Comparison of ENCODE assay signal across 18 cellular contexts in genomic region chr21:34609951-34610549, GRCh38. TPM values are rescaled to one million over a fixed set of nuclear protein-coding genes. Genes with fewer than 3 reads are reported as not detected.
"Had no signal": no experiment of that assay in that cellular context is flagged by ENCODE, and none has a peak within 500 bp of the region (broad histone marks: within the 10 kb centered on the region; RNA-seq: fewer than 3 reads in every experiment).

No MANE protein-coding gene starts in this region.

- H3K36me3 ChIP-seq: breast epithelium, transverse colon had no signal

- DNase-seq: activated CD4-positive, alpha-beta T cell treated with anti-CD3 and anti-CD28 coated beads, Interleukin-2, amount 10 ng/mL, durations not matched to agents 24 days and 14 days; activated CD8-positive, alpha-beta T cell treated with anti-CD3 and anti-CD28 coated beads for 36 hours; activated naive CD4-positive, alpha-beta T cell treated with anti-CD3 and anti-CD28 coated beads for 36 hours; activated T-cell treated with anti-CD3 and anti-CD28 coated beads, Interleukin-2, amount 50 U/mL, for 4 hours; foreskin melanocyte; hypothalamus; kidney; nephron progenitor cell; occipital lobe; posterior cingulate gyrus; stimulated activated naive CD4-positive, alpha-beta T cell treated with Interleukin-2 at 50 U/mL for 16 hours; T1000; transverse colon had no signal

- H3K27ac ChIP-seq: breast epithelium, epithelial cell of prostate, transverse colon had no signal

- H3K4me3 Mint-ChIP-seq: activated CD4-positive, alpha-beta T cell treated with anti-CD3 and anti-CD28 coated beads, Interleukin-2, amount 10 ng/mL, durations not matched to agents 24 days and 14 days; activated CD8-positive, alpha-beta T cell treated with anti-CD3 and anti-CD28 coated beads for 36 hours; activated naive CD4-positive, alpha-beta T cell treated with anti-CD3 and anti-CD28 coated beads for 36 hours; activated T-cell treated with anti-CD3 and anti-CD28 coated beads, Interleukin-2, amount 50 U/mL, for 4 hours; nephron progenitor cell had no signal

- ATAC-seq: activated CD8-positive, alpha-beta T cell treated with anti-CD3 and anti-CD28 coated beads for 36 hours; left lobe of liver had no signal

- H3K4me3 ChIP-seq: breast epithelium, transverse colon had no signal

- H3K9me3 ChIP-seq: breast epithelium, transverse colon had no signal

- H3K27me3 Mint-ChIP-seq: activated CD8-positive, alpha-beta T cell treated with anti-CD3 and anti-CD28 coated beads for 36 hours had no signal

- H3K9me3 Mint-ChIP-seq: activated CD4-positive, alpha-beta T cell treated with anti-CD3 and anti-CD28 coated beads, Interleukin-2, amount 10 ng/mL, durations not matched to agents 24 days and 14 days; activated CD8-positive, alpha-beta T cell treated with anti-CD3 and anti-CD28 coated beads for 36 hours; activated naive CD4-positive, alpha-beta T cell treated with anti-CD3 and anti-CD28 coated beads for 36 hours; activated T-cell treated with anti-CD3 and anti-CD28 coated beads, Interleukin-2, amount 50 U/mL, for 4 hours; nephron progenitor cell had no signal

- H3K27ac Mint-ChIP-seq: activated CD4-positive, alpha-beta T cell treated with anti-CD3 and anti-CD28 coated beads, Interleukin-2, amount 10 ng/mL, durations not matched to agents 24 days and 14 days; activated CD8-positive, alpha-beta T cell treated with anti-CD3 and anti-CD28 coated beads for 36 hours; activated naive CD4-positive, alpha-beta T cell treated with anti-CD3 and anti-CD28 coated beads for 36 hours; nephron progenitor cell had no signal

- H3K27me3 ChIP-seq: breast epithelium, transverse colon had no signal

RNA-seq across cellular contexts. Expression of gene CLIC6, which starts 58.7 kb away (rescaled TPM):
- total RNA-seq: activated CD4-positive, alpha-beta T cell treated with anti-CD3 and anti-CD28 coated beads, Interleukin-2, amount 10 ng/mL, durations not matched to agents 24 days and 14 days; dermis microvascular lymphatic vessel endothelial cell; lung microvascular endothelial cell had no signal
